In genomic region chr15:62297933-62298332, GRCh38 we compare ENCODE assay signal across 2 cellular contexts.
TF ChIP-seq lines count a peak whose summit lies in the region.

No MANE protein-coding gene starts in this region.

TF ChIP-seq in GM23338, 12 proteins besides CTCF, POLR2A, EP300 and RAD21 (continued from another document):
- TF ChIP-seq ETS1 (IDR thresholded peaks at IDR 0.05) (no peak), EZH2 (IDR thresholded peaks at IDR 0.05; ENCODE audit: low read depth, unreplicated experiment) (no peak), NANOG (IDR thresholded peaks at IDR 0.05; ENCODE audit: borderline replicate concordance) (no peak), JUNB (IDR thresholded peaks at IDR 0.05; ENCODE audit: unreplicated experiment) (no peak), REST (IDR thresholded peaks at IDR 0.05; ENCODE audit: unreplicated experiment) (no peak), EZH2phosphoT487 (IDR thresholded peaks at IDR 0.05; ENCODE audit: unreplicated experiment) (no peak), ZNF462 (CRISPR knock-in tag; IDR thresholded peaks at IDR 0.05) (no peak), ZNF114 (CRISPR knock-in tag; IDR thresholded peaks at IDR 0.05) (no peak), STAT1 (IDR thresholded peaks at IDR 0.05; ENCODE audit: unreplicated experiment) (no peak), CREB1 (CRISPR knock-in tag; IDR thresholded peaks at IDR 0.05; ENCODE audit: low read depth) (no peak), POLR2AphosphoS5 (IDR thresholded peaks at IDR 0.05; ENCODE audit: low read depth) (no peak)

TF ChIP-seq in H1, 55 proteins besides CTCF, POLR2A, EP300 and RAD21 (continued from another document):
- TF ChIP-seq NANOG (IDR thresholded peaks at IDR 0.05; ENCODE audit: insufficient read depth, low read depth, low read length, poor library complexity, severe bottlenecking) (no peak), CEBPB (IDR thresholded peaks at IDR 0.05; ENCODE audit: low read depth, low read length) (no peak)
